In the genomic region with DNA sequence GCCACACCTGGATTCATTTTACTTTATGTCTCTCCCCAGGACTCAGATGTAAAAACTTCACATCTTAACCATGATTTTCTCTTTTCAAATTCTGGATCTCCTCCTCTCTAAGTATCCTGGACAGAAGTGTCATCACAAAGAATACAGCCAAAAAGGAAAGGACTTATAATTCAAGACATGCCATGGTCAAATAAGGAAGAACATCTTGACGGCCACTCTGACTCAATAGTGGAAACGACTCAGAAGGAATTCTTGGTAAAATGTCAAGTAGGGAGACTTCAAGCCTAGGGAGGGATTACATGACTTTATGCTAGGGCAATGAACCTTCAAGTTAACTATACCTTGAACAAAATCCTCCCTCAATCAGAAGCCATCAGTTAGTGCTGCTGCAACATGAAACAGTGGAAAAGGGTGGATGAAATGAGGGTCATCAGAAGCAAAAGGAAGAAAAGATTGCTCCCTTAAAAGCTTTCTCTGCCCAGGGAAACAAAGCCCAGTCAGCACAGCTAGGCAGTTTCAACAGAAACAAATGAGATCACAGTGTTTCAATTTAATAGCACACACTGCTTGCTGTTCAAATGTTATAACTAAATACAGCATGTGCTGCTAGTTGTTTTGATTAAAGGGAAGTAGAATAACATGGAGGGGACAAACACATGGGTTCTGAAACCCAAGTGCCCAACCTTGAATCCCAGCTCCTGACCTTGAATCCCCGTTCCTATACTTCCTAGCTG, we compare ENCODE assay signal across 12 cellular contexts.
DNase-seq lines count a peak whose midpoint lies in the region; ATAC-seq and TF ChIP-seq lines count a peak whose summit lies in the region.
"Had no signal": no experiment of that assay in that cellular context is flagged by ENCODE, and none has a peak within 500 bp of the region (broad histone marks: within the 10 kb centered on the region; RNA-seq: fewer than 3 reads in every experiment).

No MANE protein-coding gene starts in this region.

- peaks cover 44% of the 10 kb centered on the region for H3K36me3 ChIP-seq in adipocyte (ENCODE audit: control insufficient read depth, insufficient read depth, low read length, severe bottlenecking)

- H3K9ac ChIP-seq in adipocyte (ENCODE audit: low read length), result peak overlapping the region; percentile 77

- no peaks in the 10 kb centered on the region for H3K9me3 ChIP-seq in adipocyte (ENCODE audit: control insufficient read depth, low read length)

- peak; percentile 55 for DNase-seq in CD1c-positive myeloid dendritic cell (ENCODE audit: extremely low spot score)
- peak; percentile 87 for DNase-seq in adipocyte (ENCODE audit: low read depth)
- DNase-seq in fibroblast of the aortic adventitia (ENCODE audit: low read depth), result peak; percentile 80
- peak; percentile 62 for DNase-seq in skeletal muscle cell (ENCODE audit: low read depth)
- no peak for DNase-seq in DMS114 treated with DMSO at 0.1 percent for 48 hours (lab: John Stamatoyannopoulos, UW; ENCODE audit: unreplicated experiment)
- no peak for DNase-seq in NCI-H446 treated with DMSO at 0.1 percent for 48 hours (lab: John Stamatoyannopoulos, UW)
- DNase-seq: activated naive CD4-positive, alpha-beta T cell treated with anti-CD3 and anti-CD28 coated beads, Interleukin-2, amount 10 ng/mL, durations not matched to agents 7 days and 5 days; H7; MM.1S; NCI-H524 had no signal

- TF ChIP-seq CTCF in fibroblast of the aortic adventitia (IDR thresholded peaks at IDR 0.05; ENCODE audit: insufficient read depth, low read length), result no peak

- ATAC-seq in HG03342 (IDR thresholded peaks at IDR 0.05; ENCODE audit: unreplicated experiment), result no peak
- ATAC-seq in HG03196 (IDR thresholded peaks at IDR 0.05; ENCODE audit: unreplicated experiment), result no peak

- no peaks in the 10 kb centered on the region for H3K27me3 ChIP-seq in adipocyte (replicated peaks; ENCODE audit: control insufficient read depth, insufficient read depth, low read length)

- peak overlapping the region; percentile 44 for H3K4me3 ChIP-seq in adipocyte (ENCODE audit: low read length)
- H3K4me3 ChIP-seq in fibroblast of the aortic adventitia (ENCODE audit: low read depth, low read length), result no peak overlapping the region
- no peak overlapping the region for H3K4me3 ChIP-seq in skeletal muscle cell (ENCODE audit: low read depth, low read length)

- peaks cover 75% of the 10 kb centered on the region for H3K4me1 ChIP-seq in adipocyte (ENCODE audit: control insufficient read depth, insufficient read depth, low read length)

Comparison
In these comparisons a context has a peak if more than half of its experiments do, and no peak if none do; other contexts are left out.
1. DNase-seq: peak in CD1c-positive myeloid dendritic cell (single experiment), adipocyte (single experiment), fibroblast of the aortic adventitia (single experiment) and skeletal muscle cell (single experiment); none in DMS114 treated with DMSO at 0.1 percent for 48 hours (single experiment) and NCI-H446 treated with DMSO at 0.1 percent for 48 hours (single experiment).